ENCODE assay signal across 10 cellular contexts in genomic region chr2:219737270-219737691, GRCh38.
DNase-seq lines count a peak whose midpoint lies in the region; ATAC-seq and TF ChIP-seq lines count a peak whose summit lies in the region.
"Had no signal": no experiment of that assay in that cellular context is flagged by ENCODE, and none has a peak within 500 bp of the region (broad histone marks: within the 10 kb centered on the region; RNA-seq: fewer than 3 reads in every experiment).

No MANE protein-coding gene starts in this region.

- H3K9ac ChIP-seq in mesendoderm (ENCODE audit: low read length) = no peak overlapping the region

- H3K36me3 ChIP-seq in mesendoderm (ENCODE audit: control insufficient read depth, insufficient read depth, low read length) (no peaks in the 10 kb centered on the region), stomach (no peaks in the 10 kb centered on the region)
- H3K36me3 ChIP-seq: lower lobe of right lung had no signal

- H3K27ac ChIP-seq in mesendoderm (ENCODE audit: low read depth, low read length) (no peak overlapping the region), stomach (no peak overlapping the region)
- H3K27ac ChIP-seq: lower lobe of right lung had no signal

- DNase-seq in Daoy (ENCODE audit: low read depth) = peak; percentile 24
- DNase-seq in NCI-H2171 (lab: John Stamatoyannopoulos, UW) = peak; percentile 13
- DNase-seq in cerebellar cortex (ENCODE audit: low spot score) = peak; percentile 7
- peak; percentile 52 for DNase-seq in mesendoderm
- DNase-seq in stomach = no peak
- DNase-seq in stimulated activated CD4-positive, alpha-beta T cell treated with anti-CD3 and anti-CD28 coated beads, Interleukin-4, amount 100 ng/mL, for 4 hours = no peak
- DNase-seq in KG1 (lab: John Stamatoyannopoulos, UW) = no peak
- DNase-seq: lower lobe of right lung had no signal

- no CpG with 5 or more reads among the region's 4 CpGs for WGBS in mesendoderm (ENCODE audit: extremely low coverage, insufficient coverage, low lambda C conversion rate)
- 61 to 75% (median 66%) methylated on average over 4 of the region's 4 CpGs for WGBS in stomach, 5 donors

- TF ChIP-seq EP300 in stomach (IDR thresholded peaks at IDR 0.05) = no peak

- no peak overlapping the region for H4K5ac ChIP-seq in mesendoderm (ENCODE audit: low read length)

- H3K4me2 ChIP-seq in mesendoderm (ENCODE audit: low read length) = no peak overlapping the region

- no peak for ATAC-seq in GM18858 (IDR thresholded peaks at IDR 0.05; ENCODE audit: unreplicated experiment)
- ATAC-seq: activated T-helper 17 cell treated with anti-CD3 and anti-CD28 coated beads, Interleukin-2, amount 50 U/mL, for 72 hours had no signal

- no peak overlapping the region for H2BK5ac ChIP-seq in mesendoderm (ENCODE audit: low read length)

- H3K18ac ChIP-seq in mesendoderm (ENCODE audit: low read length) = no peak overlapping the region

- no peak overlapping the region for H2AK5ac ChIP-seq in mesendoderm (ENCODE audit: low read length)

- no peaks in the 10 kb centered on the region for H3K27me3 ChIP-seq in mesendoderm (ENCODE audit: insufficient read depth, low read length, poor library complexity)
- H3K27me3 ChIP-seq in stomach = peaks cover 0 to 26% (median 0%) of the 10 kb centered on the region in 3 donors

- intact Hi-C loops in stomach (cut with DNase I; ENCODE audit: low total_unique reads) = no loop called here

- no peak for TF ChIP-seq CTCF in stomach (IDR thresholded peaks at IDR 0.05)

- no peaks in the 10 kb centered on the region for H3K4me1 ChIP-seq in mesendoderm (ENCODE audit: control insufficient read depth, low read depth, low read length)
- H3K4me1 ChIP-seq in stomach = no peaks in the 10 kb centered on the region
- H3K4me1 ChIP-seq: lower lobe of right lung had no signal

- no peak overlapping the region for H3K23ac ChIP-seq in mesendoderm (ENCODE audit: low read length)

- no peak for TF ChIP-seq POLR2A in stomach (IDR thresholded peaks at IDR 0.05)

- H2BK120ac ChIP-seq in mesendoderm (ENCODE audit: low read depth, low read length) = no peak overlapping the region

- no peak overlapping the region for H3K4me3 ChIP-seq in mesendoderm (ENCODE audit: low read length)
- no peak overlapping the region for H3K4me3 ChIP-seq in stomach
- H3K4me3 ChIP-seq: lower lobe of right lung had no signal

- no peaks in the 10 kb centered on the region for H3K79me1 ChIP-seq in mesendoderm (ENCODE audit: low read length)

- no peak overlapping the region for H3K56ac ChIP-seq in mesendoderm (ENCODE audit: low read length)

- H3K4ac ChIP-seq in mesendoderm (ENCODE audit: low read depth, low read length) = no peak overlapping the region

- H4K8ac ChIP-seq in mesendoderm (ENCODE audit: low read depth, low read length) = no peak overlapping the region

- no peaks in the 10 kb centered on the region for H3K79me2 ChIP-seq in mesendoderm (ENCODE audit: control insufficient read depth, insufficient read depth, low read length)

- H2BK15ac ChIP-seq in mesendoderm (replicated peaks; ENCODE audit: low read depth) = no peak overlapping the region

- H3K9me3 ChIP-seq in stomach = no peaks in the 10 kb centered on the region
- H3K9me3 ChIP-seq: lower lobe of right lung had no signal

Comparison
In these comparisons a context has a peak if more than half of its experiments do, and no peak if none do; other contexts are left out.
1. DNase-seq: peak in Daoy (single experiment), NCI-H2171 (single experiment), cerebellar cortex (single experiment) and mesendoderm (single experiment); none in stomach (single experiment), stimulated activated CD4-positive, alpha-beta T cell treated with anti-CD3 and anti-CD28 coated beads, Interleukin-4, amount 100 ng/mL, for 4 hours (0 of 2) and KG1 (single experiment).